In the genomic region with DNA sequence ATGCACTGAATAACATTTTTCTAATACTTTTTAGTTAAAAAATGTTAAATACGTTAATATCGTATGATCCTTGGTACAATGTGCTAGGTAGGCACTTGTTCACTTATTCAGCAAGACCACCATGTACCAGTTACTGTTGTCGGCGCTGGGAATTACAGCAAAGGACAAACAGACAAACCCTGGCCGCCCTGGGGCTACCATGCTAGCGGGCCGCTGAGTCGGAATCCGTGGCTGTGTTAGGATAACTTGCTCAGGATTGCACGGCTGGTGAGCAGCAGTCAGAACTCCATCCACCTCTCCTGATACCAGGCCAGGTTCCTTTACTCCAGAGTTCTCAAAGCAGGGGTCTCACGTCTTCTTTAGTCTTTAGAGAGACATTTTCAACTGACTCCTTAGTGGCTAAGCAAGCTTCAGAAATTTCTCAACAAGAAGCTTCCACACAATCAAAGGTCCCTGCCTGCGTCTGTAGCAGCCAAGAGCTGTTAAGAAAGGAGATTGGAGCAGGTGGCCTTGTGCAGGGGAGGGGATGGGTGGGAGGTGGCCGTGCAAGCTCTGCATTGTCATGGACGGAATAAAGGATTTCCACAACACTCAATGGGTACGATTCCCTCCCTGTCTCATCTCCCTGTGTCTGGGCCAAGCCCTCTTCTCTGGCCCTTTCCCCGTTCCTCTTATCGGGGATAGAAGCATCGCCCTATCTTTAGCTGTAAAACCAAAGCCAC, we compare ENCODE assay signal across 1 cellular context.
TF ChIP-seq lines count a peak whose summit lies in the region.

No MANE protein-coding gene starts in this region.

TF ChIP-seq in SK-N-SH treated with all-trans-retinoic acid at 6 μM for 48 hours, 23 proteins besides CTCF, POLR2A, EP300 and RAD21 (continued from another document):
- no peak for TF ChIP-seq TSHZ2 (CRISPR knock-in tag; IDR thresholded peaks at IDR 0.05)
- TF ChIP-seq ZNF70 (CRISPR knock-in tag; IDR thresholded peaks at IDR 0.05): no peak
- TF ChIP-seq ZNF8 (CRISPR knock-in tag; IDR thresholded peaks at IDR 0.05): no peak
- no peak for TF ChIP-seq PPARA (CRISPR knock-in tag; IDR thresholded peaks at IDR 0.05; ENCODE audit: borderline replicate concordance)
- TF ChIP-seq ESRRG (CRISPR knock-in tag; IDR thresholded peaks at IDR 0.05): no peak
- no peak for TF ChIP-seq ARNTL (CRISPR knock-in tag; IDR thresholded peaks at IDR 0.05; ENCODE audit: borderline replicate concordance, low read depth)
- TF ChIP-seq ZC3H10 (CRISPR knock-in tag; IDR thresholded peaks at IDR 0.05): no peak
- TF ChIP-seq RARB (CRISPR knock-in tag; IDR thresholded peaks at IDR 0.05): no peak
- no peak for TF ChIP-seq CREB5 (CRISPR knock-in tag; IDR thresholded peaks at IDR 0.05; ENCODE audit: low read depth)
- no peak for TF ChIP-seq OSR1 (CRISPR knock-in tag; IDR thresholded peaks at IDR 0.05)
- TF ChIP-seq ZFP30 (CRISPR knock-in tag; IDR thresholded peaks at IDR 0.05): no peak
- no peak for TF ChIP-seq PATZ1 (CRISPR knock-in tag; IDR thresholded peaks at IDR 0.05; ENCODE audit: borderline replicate concordance)
